ENCODE assay signal across 12 cellular contexts in the genomic region with DNA sequence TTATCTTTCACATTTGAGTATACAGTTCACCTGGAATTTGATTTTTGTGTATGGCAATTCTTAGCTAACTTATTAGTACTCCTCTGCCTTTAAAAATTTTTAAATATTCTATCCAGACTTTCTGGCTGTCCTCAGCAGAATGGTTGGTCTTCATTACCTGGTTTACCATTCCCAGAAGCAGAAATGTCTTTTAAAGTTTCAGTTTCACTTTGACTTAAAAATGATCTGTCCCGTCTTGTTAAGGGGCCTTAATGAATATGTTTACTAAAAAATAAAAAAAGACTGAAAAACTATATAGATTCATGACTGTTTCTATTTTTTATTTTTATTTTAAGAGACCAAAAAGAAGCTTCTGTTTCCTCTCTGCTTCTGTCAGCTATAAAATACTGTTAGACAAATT.
DNase-seq lines count a peak whose midpoint lies in the region; ATAC-seq, FAIRE-seq and TF ChIP-seq lines count a peak whose summit lies in the region.
"Had no signal": no experiment of that assay in that cellular context is flagged by ENCODE, and none has a peak within 500 bp of the region (broad histone marks: within the 10 kb centered on the region; RNA-seq: fewer than 3 reads in every experiment).

No MANE protein-coding gene starts in this region.

- TF ChIP-seq CTCF in testis (IDR thresholded peaks at IDR 0.05), result no peak

- H3K4me1 Mint-ChIP-seq in activated naive CD4-positive, alpha-beta T cell treated with anti-CD3 and anti-CD28 coated beads, Interleukin-2, amount 10 ng/mL, durations not matched to agents 7 days and 5 days, result peaks cover 48% of the 10 kb centered on the region
- peaks cover 53% of the 10 kb centered on the region for H3K4me1 Mint-ChIP-seq in activated CD8-positive, alpha-beta T cell treated with anti-CD3 and anti-CD28 coated beads, Interleukin-2, amount 10 ng/mL, durations not matched to agents 7 days and 5 days (ENCODE audit: low read depth)

- peak overlapping the region; percentile 6 to 14 for H3K4me3 ChIP-seq in testis
- H3K4me3 ChIP-seq: cardiac muscle cell had no signal

- no peak for TF ChIP-seq POLR2A in testis (IDR thresholded peaks at IDR 0.05)

- H3K4me3 Mint-ChIP-seq in activated naive CD4-positive, alpha-beta T cell treated with anti-CD3 and anti-CD28 coated beads, Interleukin-2, amount 10 ng/mL, durations not matched to agents 7 days and 5 days, result peak overlapping the region; percentile 67
- peak overlapping the region; percentile 78 for H3K4me3 Mint-ChIP-seq in activated CD8-positive, alpha-beta T cell treated with anti-CD3 and anti-CD28 coated beads, Interleukin-2, amount 10 ng/mL, durations not matched to agents 7 days and 5 days

- 40 to 41% methylated on average over 1 of the region's 1 CpG for WGBS in testis, 2 donors

- peaks cover 18% of the 10 kb centered on the region for H3K36me3 Mint-ChIP-seq in activated naive CD4-positive, alpha-beta T cell treated with anti-CD3 and anti-CD28 coated beads, Interleukin-2, amount 10 ng/mL, durations not matched to agents 7 days and 5 days
- peaks cover 17% of the 10 kb centered on the region for H3K36me3 Mint-ChIP-seq in activated CD8-positive, alpha-beta T cell treated with anti-CD3 and anti-CD28 coated beads, Interleukin-2, amount 10 ng/mL, durations not matched to agents 7 days and 5 days (ENCODE audit: low read depth)

- ATAC-seq in activated CD8-positive, alpha-beta T cell treated with anti-CD3 and anti-CD28 coated beads, Interleukin-2, amount 10 ng/mL, durations not matched to agents 7 days and 5 days, result peak; percentile 54
- no peak for ATAC-seq in HG02642 (IDR thresholded peaks at IDR 0.05; ENCODE audit: poor library complexity, unreplicated experiment)

- intact Hi-C loops in testis (cut with DNase I; ENCODE audit: low total_unique reads), result no loop called here

- POLR2A ChIA-PET in activated CD8-positive, alpha-beta T cell treated with anti-CD3 and anti-CD28 coated beads, Interleukin-2, amount 10 ng/mL, durations not matched to agents 7 days and 5 days (lab: Charles Lee), result interaction anchor here (0.6 to 2.6 kb wide), 6 partner anchors 14 to 643 kb away, joined by 3 to 11 read pairs (median 4); a partner anchor contains a TSS

- H3K27ac ChIP-seq in testis, result peak overlapping the region; percentile 6 to 22

- no peaks in the 10 kb centered on the region for H3K9me3 ChIP-seq in testis
- H3K9me3 ChIP-seq: Caco-2 had no signal

- peak overlapping the region; percentile 84 for H3K27ac Mint-ChIP-seq in activated naive CD4-positive, alpha-beta T cell treated with anti-CD3 and anti-CD28 coated beads, Interleukin-2, amount 10 ng/mL, durations not matched to agents 7 days and 5 days
- H3K27ac Mint-ChIP-seq in activated CD8-positive, alpha-beta T cell treated with anti-CD3 and anti-CD28 coated beads, Interleukin-2, amount 10 ng/mL, durations not matched to agents 7 days and 5 days, result peak overlapping the region; percentile 93

- CTCF ChIA-PET in activated naive CD4-positive, alpha-beta T cell treated with anti-CD3 and anti-CD28 coated beads, Interleukin-2, amount 10 ng/mL, durations not matched to agents 7 days and 5 days (lab: Charles Lee), result interaction anchor here (0.7 to 1.0 kb wide), 2 partner anchors 74 to 285 kb away, joined by 3 read pairs; no protein-coding TSS in a partner anchor
- CTCF ChIA-PET in activated CD8-positive, alpha-beta T cell treated with anti-CD3 and anti-CD28 coated beads, Interleukin-2, amount 10 ng/mL, durations not matched to agents 7 days and 5 days (lab: Charles Lee), result interaction anchor here (0.6 to 2.6 kb wide), 9 partner anchors 17 to 573 kb away, joined by 3 to 11 read pairs (median 4); a partner anchor contains a TSS

- no peaks in the 10 kb centered on the region for H3K27me3 Mint-ChIP-seq in activated naive CD4-positive, alpha-beta T cell treated with anti-CD3 and anti-CD28 coated beads, Interleukin-2, amount 10 ng/mL, durations not matched to agents 7 days and 5 days
- no peaks in the 10 kb centered on the region for H3K27me3 Mint-ChIP-seq in activated CD8-positive, alpha-beta T cell treated with anti-CD3 and anti-CD28 coated beads, Interleukin-2, amount 10 ng/mL, durations not matched to agents 7 days and 5 days (ENCODE audit: low read depth)

- no peaks in the 10 kb centered on the region for H3K27me3 ChIP-seq in testis
- H3K27me3 ChIP-seq: cardiac muscle cell had no signal

- no peak for DNase-seq in activated naive CD4-positive, alpha-beta T cell treated with anti-CD3 and anti-CD28 coated beads, Interleukin-2, amount 10 ng/mL, durations not matched to agents 7 days and 5 days
- DNase-seq in activated naive CD4-positive, alpha-beta T cell treated with anti-CD3 and anti-CD28 coated beads, Interleukin-2, amount 50 U/mL, for 16 hours, result no peak
- DNase-seq in activated CD8-positive, alpha-beta T cell treated with anti-CD3 and anti-CD28 coated beads, Interleukin-2, amount 10 ng/mL, durations not matched to agents 7 days and 5 days, result no peak
- no peak for DNase-seq in testis
- DNase-seq in SK-N-DZ (ENCODE audit: low spot score), result no peak
- DNase-seq in glomerular visceral epithelial cell (ENCODE audit: extremely low spot score), result no peak
- DNase-seq: Caco-2; stimulated activated naive CD4-positive, alpha-beta T cell; SW 1271 had no signal

- no peaks in the 10 kb centered on the region for H3K36me3 ChIP-seq in testis (ENCODE audit: low read depth, missing control alignments)
- H3K36me3 ChIP-seq: cardiac muscle cell had no signal

- peak; percentile 91 for FAIRE-seq in islet of Langerhans (lab: Jason Lieb, UNC)

- H3K4me1 ChIP-seq in testis, result peaks cover 6% of the 10 kb centered on the region
- H3K4me1 ChIP-seq: Caco-2 had no signal

- no peaks in the 10 kb centered on the region for H3K9me3 Mint-ChIP-seq in activated naive CD4-positive, alpha-beta T cell treated with anti-CD3 and anti-CD28 coated beads, Interleukin-2, amount 10 ng/mL, durations not matched to agents 7 days and 5 days
- no peaks in the 10 kb centered on the region for H3K9me3 Mint-ChIP-seq in activated CD8-positive, alpha-beta T cell treated with anti-CD3 and anti-CD28 coated beads, Interleukin-2, amount 10 ng/mL, durations not matched to agents 7 days and 5 days (ENCODE audit: insufficient read depth)
